ENCODE assay signal across 8 cellular contexts in genomic region chr3:128489860-128490649, GRCh38. TPM values are rescaled to one million over a fixed set of nuclear protein-coding genes. Genes with fewer than 3 reads are reported as not detected.
DNase-seq lines count a peak whose midpoint lies in the region; ATAC-seq and TF ChIP-seq lines count a peak whose summit lies in the region.

No MANE protein-coding gene starts in this region.

- no peaks in the 10 kb centered on the region for H3K36me3 Mint-ChIP-seq in CD4-positive, CD25-positive, alpha-beta regulatory T cell
- H3K36me3 Mint-ChIP-seq in activated T-helper 1 cell treated with anti-CD3 and anti-CD28 coated beads, Interleukin-12 subunit alpha, Interleukin-12 subunit beta, Interleukin-2, Interleukin-4 antibody, amounts not matched to agents 30 ng/mL and 10 ng/mL and 1 ng/mL, durations not matched to agents 14 hours and 24 hours and 36 hours (ENCODE audit: low read depth), result no peaks in the 10 kb centered on the region

- no peak for TF ChIP-seq CTCF in retinal pigment epithelial cell (conservative IDR thresholded peaks at IDR 0.05; ENCODE audit: low read depth, low read length)

- peaks cover 67% of the 10 kb centered on the region for H3K4me1 ChIP-seq in CD4-positive, CD25-positive, alpha-beta regulatory T cell (ENCODE audit: control insufficient read depth, insufficient read depth, low read length, poor library complexity, severe bottlenecking)

- no peak overlapping the region for H3K27ac ChIP-seq in CD4-positive, CD25-positive, alpha-beta regulatory T cell (ENCODE audit: insufficient read depth, low read length, poor library complexity, severe bottlenecking)

- in situ Hi-C loops in G401 (cut with HindIII; ENCODE audit: low sequenced_read_pairs), result no loop called here

- ATAC-seq in CD4-positive, CD25-positive, alpha-beta regulatory T cell (ENCODE audit: low read depth in 2 of 2), result no peak
- ATAC-seq in left cardiac atrium (no peak), GM21390 (IDR thresholded peaks at IDR 0.05; ENCODE audit: unreplicated experiment) (no peak), HG02938 (IDR thresholded peaks at IDR 0.05; ENCODE audit: unreplicated experiment) (no peak)

- peaks cover 0 to 3% (median 0%) of the 10 kb centered on the region in 7 donors for H3K9me3 Mint-ChIP-seq in CD4-positive, CD25-positive, alpha-beta regulatory T cell
- H3K9me3 Mint-ChIP-seq in activated T-helper 1 cell treated with anti-CD3 and anti-CD28 coated beads, Interleukin-12 subunit alpha, Interleukin-12 subunit beta, Interleukin-2, Interleukin-4 antibody, amounts not matched to agents 30 ng/mL and 10 ng/mL and 1 ng/mL, durations not matched to agents 14 hours and 24 hours and 36 hours, result no peaks in the 10 kb centered on the region

- DNase-seq in CD4-positive, CD25-positive, alpha-beta regulatory T cell, result no peak
- peak; percentile 85 for DNase-seq in HuH-7 (ENCODE audit: low spot score)
- no peak for DNase-seq in activated T-helper 1 cell treated with anti-CD3 and anti-CD28 coated beads, Interleukin-12 subunit alpha, Interleukin-12 subunit beta, Interleukin-2, Interleukin-4 antibody, amounts not matched to agents 30 ng/mL and 10 ng/mL and 1 ng/mL, durations not matched to agents 14 hours and 24 hours and 36 hours (ENCODE audit: low spot score)
- peak; percentile 30 for DNase-seq in left cardiac atrium
- no peak for DNase-seq in retinal pigment epithelial cell (ENCODE audit: low read depth)
- no peak for DNase-seq in G401 (ENCODE audit: low spot score)

- no peaks in the 10 kb centered on the region for H3K9me3 ChIP-seq in CD4-positive, CD25-positive, alpha-beta regulatory T cell (ENCODE audit: control insufficient read depth in 2 of 2, low read length in 2 of 2)

- no peaks in the 10 kb centered on the region for H3K36me3 ChIP-seq in CD4-positive, CD25-positive, alpha-beta regulatory T cell (ENCODE audit: control insufficient read depth, insufficient read depth, low read length)

- peaks cover 77% of the 10 kb centered on the region for H3K27me3 Mint-ChIP-seq in CD4-positive, CD25-positive, alpha-beta regulatory T cell
- peaks cover 64% of the 10 kb centered on the region for H3K27me3 Mint-ChIP-seq in activated T-helper 1 cell treated with anti-CD3 and anti-CD28 coated beads, Interleukin-12 subunit alpha, Interleukin-12 subunit beta, Interleukin-2, Interleukin-4 antibody, amounts not matched to agents 30 ng/mL and 10 ng/mL and 1 ng/mL, durations not matched to agents 14 hours and 24 hours and 36 hours (ENCODE audit: insufficient read depth)

- H3K4me3 ChIP-seq in CD4-positive, CD25-positive, alpha-beta regulatory T cell (ENCODE audit: low read depth, low read length), result no peak overlapping the region
- peak overlapping the region; percentile 78 for H3K4me3 ChIP-seq in retinal pigment epithelial cell (ENCODE audit: low read length)

- intact Hi-C loops in activated T-helper 1 cell treated with anti-CD3 and anti-CD28 coated beads, Interleukin-12 subunit alpha, Interleukin-12 subunit beta, Interleukin-2, Interleukin-4 antibody, amounts not matched to agents 30 ng/mL and 10 ng/mL and 1 ng/mL, durations not matched to agents 14 hours and 24 hours and 36 hours (cut with micrococcal nuclease), result no loop called here
- intact Hi-C loops in left cardiac atrium (cut with DNase I), result loop anchor here in 1 of 2 donors (5.0 to 10.0 kb wide), 2 partner anchors 185 to 318 kb away; no protein-coding TSS in a partner anchor

- peak overlapping the region; percentile 32 to 85 (median 75) for H3K4me3 Mint-ChIP-seq in CD4-positive, CD25-positive, alpha-beta regulatory T cell
- H3K4me3 Mint-ChIP-seq in activated T-helper 1 cell treated with anti-CD3 and anti-CD28 coated beads, Interleukin-12 subunit alpha, Interleukin-12 subunit beta, Interleukin-2, Interleukin-4 antibody, amounts not matched to agents 30 ng/mL and 10 ng/mL and 1 ng/mL, durations not matched to agents 14 hours and 24 hours and 36 hours, result peak overlapping the region; percentile 77

- H3K27ac Mint-ChIP-seq in CD4-positive, CD25-positive, alpha-beta regulatory T cell, result no peak overlapping the region
- H3K27ac Mint-ChIP-seq in activated T-helper 1 cell treated with anti-CD3 and anti-CD28 coated beads, Interleukin-12 subunit alpha, Interleukin-12 subunit beta, Interleukin-2, Interleukin-4 antibody, amounts not matched to agents 30 ng/mL and 10 ng/mL and 1 ng/mL, durations not matched to agents 14 hours and 24 hours and 36 hours, result peak overlapping the region; percentile 70

- H3K27me3 ChIP-seq in CD4-positive, CD25-positive, alpha-beta regulatory T cell (ENCODE audit: control insufficient read depth, insufficient read depth, low read length), result peaks cover 15% of the 10 kb centered on the region

- peaks cover 0 to 47% (median 4%) of the 10 kb centered on the region in 4 donors for H3K4me1 Mint-ChIP-seq in CD4-positive, CD25-positive, alpha-beta regulatory T cell
- H3K4me1 Mint-ChIP-seq in activated T-helper 1 cell treated with anti-CD3 and anti-CD28 coated beads, Interleukin-12 subunit alpha, Interleukin-12 subunit beta, Interleukin-2, Interleukin-4 antibody, amounts not matched to agents 30 ng/mL and 10 ng/mL and 1 ng/mL, durations not matched to agents 14 hours and 24 hours and 36 hours (ENCODE audit: low read depth), result peaks cover 13% of the 10 kb centered on the region

RNA-seq across cellular contexts. Expression of gene GATA2, which starts 2.9 kb away (rescaled TPM):
- total RNA-seq in CD4-positive, CD25-positive, alpha-beta regulatory T cell, result 6.2 TPM
- not detected for polyA plus RNA-seq in CD4-positive, CD25-positive, alpha-beta regulatory T cell
- 0.18 and 0.22 TPM in 2 replicates for total RNA-seq in activated T-helper 1 cell treated with anti-CD3 and anti-CD28 coated beads, Interleukin-12 subunit alpha, Interleukin-12 subunit beta, Interleukin-2, Interleukin-4 antibody, amounts not matched to agents 30 ng/mL and 10 ng/mL and 1 ng/mL, durations not matched to agents 14 hours and 24 hours and 36 hours
- total RNA-seq in left cardiac atrium, result 10 to 100 TPM in 1 of 2 donors, 1 to 10 TPM in 1; 8.9 to 23.8 TPM
- total RNA-seq in G401 (2014; rRNA removed; shearing (Covaris generic)), result 81.0 and 85.0 TPM in 2 replicates

RNA-seq across cellular contexts. Expression of gene DNAJB8, which starts 23.4 kb away (rescaled TPM):
- total RNA-seq in CD4-positive, CD25-positive, alpha-beta regulatory T cell, result not detected
- polyA plus RNA-seq in CD4-positive, CD25-positive, alpha-beta regulatory T cell, result not detected
- total RNA-seq in activated T-helper 1 cell treated with anti-CD3 and anti-CD28 coated beads, Interleukin-12 subunit alpha, Interleukin-12 subunit beta, Interleukin-2, Interleukin-4 antibody, amounts not matched to agents 30 ng/mL and 10 ng/mL and 1 ng/mL, durations not matched to agents 14 hours and 24 hours and 36 hours, result not detected in 2 replicates
- not detected for total RNA-seq in left cardiac atrium
- not detected in 2 replicates for total RNA-seq in G401 (2014; rRNA removed; shearing (Covaris generic))

Comparison
In these comparisons a context has a peak if more than half of its experiments do, and no peak if none do; other contexts are left out.
1. DNase-seq: peak in HuH-7 (single experiment) and left cardiac atrium (single experiment); none in CD4-positive, CD25-positive, alpha-beta regulatory T cell (0 of 3), activated T-helper 1 cell treated with anti-CD3 and anti-CD28 coated beads, Interleukin-12 subunit alpha, Interleukin-12 subunit beta, Interleukin-2, Interleukin-4 antibody, amounts not matched to agents 30 ng/mL and 10 ng/mL and 1 ng/mL, durations not matched to agents 14 hours and 24 hours and 36 hours (single experiment), retinal pigment epithelial cell (single experiment) and G401 (single experiment).